In genomic region chr3:65963787-65964707, GRCh38 we compare ENCODE assay signal across 8 cellular contexts.
DNase-seq lines count a peak whose midpoint lies in the region; ATAC-seq, FAIRE-seq and TF ChIP-seq lines count a peak whose summit lies in the region.

No MANE protein-coding gene starts in this region.

- peaks cover 31% of the 10 kb centered on the region for H4K20me1 ChIP-seq in osteoblast (ENCODE audit: insufficient read depth, low read length)

- H3K36me3 ChIP-seq in brain microvascular endothelial cell (replicated peaks) (no peaks in the 10 kb centered on the region), osteoblast (ENCODE audit: insufficient read depth, low read length) (no peaks in the 10 kb centered on the region), tibial artery (no peaks in the 10 kb centered on the region), uterus (no peaks in the 10 kb centered on the region), HAP-1 (replicated peaks) (no peaks in the 10 kb centered on the region)

- H3K27ac ChIP-seq in brain microvascular endothelial cell (peak overlapping the region; percentile 51), osteoblast (ENCODE audit: low read depth, low read length) (peak overlapping the region; percentile 21), tibial artery (no peak overlapping the region), uterus (no peak overlapping the region)

- TF ChIP-seq POLR2A in uterus (IDR thresholded peaks at IDR 0.05), result no peak

- peak overlapping the region; percentile 55 for H3K4me2 ChIP-seq in osteoblast (ENCODE audit: insufficient read depth, low read length)

- ATAC-seq in GM18498 (IDR thresholded peaks at IDR 0.05; ENCODE audit: unreplicated experiment) (peak; percentile 95), GM21737 (IDR thresholded peaks at IDR 0.05; ENCODE audit: unreplicated experiment) (peak; percentile 85)

- H3K79me2 ChIP-seq in osteoblast (ENCODE audit: insufficient read depth, low read length), result peaks cover 57% of the 10 kb centered on the region

- peak; percentile 38 for DNase-seq in HTR-8/SVneo (ENCODE audit: insufficient read length, low spot score)
- peak; percentile 81 for DNase-seq in brain microvascular endothelial cell
- DNase-seq in osteoblast (ENCODE audit: insufficient read length, low spot score, missing footprints), result peak; percentile 72
- no peak for DNase-seq in tibial artery
- DNase-seq in uterus, result no peak
- DNase-seq in HAP-1 (ENCODE audit: low spot score in 2 of 2), result no peak

- H3K27me3 ChIP-seq in brain microvascular endothelial cell (replicated peaks) (no peaks in the 10 kb centered on the region), osteoblast (ENCODE audit: insufficient read depth, low read length) (no peaks in the 10 kb centered on the region), tibial artery (no peaks in the 10 kb centered on the region), uterus (no peaks in the 10 kb centered on the region), HAP-1 (ENCODE audit: low read depth) (no peaks in the 10 kb centered on the region)

- peak overlapping the region; percentile 23 for H3K4me3 ChIP-seq in brain microvascular endothelial cell (ENCODE audit: low read depth, low read length)
- H3K4me3 ChIP-seq in osteoblast (ENCODE audit: insufficient read depth, low read length), result no peak overlapping the region
- H3K4me3 ChIP-seq in tibial artery, result no peak overlapping the region
- no peak overlapping the region for H3K4me3 ChIP-seq in uterus
- no peak overlapping the region for H3K4me3 ChIP-seq in HAP-1

- no peak overlapping the region for H2AFZ ChIP-seq in osteoblast (ENCODE audit: low read length)

- intact Hi-C loops in tibial artery (cut with DNase I; ENCODE audit: low total_unique reads) (no loop called here), uterus (cut with DNase I; ENCODE audit: low total_unique reads) (no loop called here)

- H3K4me1 ChIP-seq in osteoblast (ENCODE audit: insufficient read depth, low read length), result peaks cover 21% of the 10 kb centered on the region
- H3K4me1 ChIP-seq in tibial artery, result peaks cover 0 to 17% (median 10%) of the 10 kb centered on the region in 4 donors
- no peaks in the 10 kb centered on the region for H3K4me1 ChIP-seq in uterus
- no peaks in the 10 kb centered on the region for H3K4me1 ChIP-seq in HAP-1

- no peak for FAIRE-seq in HTR-8/SVneo (lab: Jason Lieb, UNC)

- no peaks in the 10 kb centered on the region for H3K9me3 ChIP-seq in osteoblast (ENCODE audit: low read depth, low read length)
- no peaks in the 10 kb centered on the region for H3K9me3 ChIP-seq in tibial artery
- H3K9me3 ChIP-seq in uterus, result no peaks in the 10 kb centered on the region
- no peaks in the 10 kb centered on the region for H3K9me3 ChIP-seq in HAP-1

- TF ChIP-seq CTCF in brain microvascular endothelial cell (IDR thresholded peaks at IDR 0.05; ENCODE audit: low read depth, low read length, missing control alignments) (no peak), osteoblast (IDR thresholded peaks at IDR 0.05; ENCODE audit: extremely low read depth, low read depth, low read length) (no peak), tibial artery (IDR thresholded peaks at IDR 0.05) (no peak), uterus (IDR thresholded peaks at IDR 0.05) (no peak)

- in situ Hi-C loops in brain microvascular endothelial cell (cut with HindIII; ENCODE audit: low pct_ligation_motif_present, low sequenced_read_pairs), result no loop called here
- in situ Hi-C loops in HAP-1 (cut with MboI; ENCODE audit: low sequenced_read_pairs), result no loop called here

Comparison
In these comparisons a context has a peak if more than half of its experiments do, and no peak if none do; other contexts are left out.
1. DNase-seq: peak in HTR-8/SVneo (single experiment), brain microvascular endothelial cell (single experiment) and osteoblast (single experiment); none in tibial artery (0 of 2), uterus (0 of 2) and HAP-1 (0 of 2).
2. H3K27ac ChIP-seq: peak in brain microvascular endothelial cell (single experiment) and osteoblast (single experiment); none in tibial artery (0 of 2) and uterus (0 of 2).